ENCODE assay signal across 9 cellular contexts in the genomic region with DNA sequence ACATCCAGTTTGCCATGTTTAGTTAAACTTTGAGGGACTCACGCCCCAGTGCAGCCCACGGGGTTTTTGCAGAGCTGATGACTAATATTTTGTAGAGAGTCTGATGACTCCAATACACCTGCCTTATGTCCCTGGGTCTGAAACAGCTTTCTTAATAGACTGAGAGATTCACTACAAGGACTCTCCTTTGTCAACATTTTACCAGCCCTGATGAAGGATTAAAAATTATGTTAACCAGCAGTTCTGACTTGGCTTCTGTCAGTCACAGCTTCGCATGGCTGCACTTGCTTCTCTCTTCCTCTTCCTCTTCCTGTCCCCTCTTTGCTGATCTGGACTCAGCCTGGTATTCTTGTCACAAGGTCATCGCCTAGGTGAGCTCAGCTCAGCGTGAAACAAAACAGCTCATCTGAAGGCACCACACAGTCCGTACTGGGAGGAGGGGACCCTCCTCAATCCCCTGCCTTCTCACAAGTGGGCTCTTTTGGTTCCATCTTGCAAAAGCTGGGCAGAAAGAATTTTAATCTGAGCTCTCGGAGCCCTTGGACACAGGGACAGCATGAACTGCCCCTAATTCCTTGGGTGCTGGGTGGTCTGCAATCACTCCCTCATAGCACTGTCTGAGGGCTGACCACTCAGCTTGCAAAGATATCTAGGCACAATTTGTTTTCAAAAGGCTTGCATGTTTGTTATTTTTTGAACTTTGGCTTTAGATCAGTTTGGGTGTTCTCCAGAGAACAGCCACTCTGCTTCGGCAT. TPM values are rescaled to one million over a fixed set of nuclear protein-coding genes. Genes with fewer than 3 reads are reported as not detected.
DNase-seq lines count a peak whose midpoint lies in the region; ATAC-seq and TF ChIP-seq lines count a peak whose summit lies in the region.
"Had no signal": no experiment of that assay in that cellular context is flagged by ENCODE, and none has a peak within 500 bp of the region (broad histone marks: within the 10 kb centered on the region; RNA-seq: fewer than 3 reads in every experiment).

No MANE protein-coding gene starts in this region.

- no peak for DNase-seq in activated naive CD8-positive, alpha-beta T cell treated with anti-CD3 and anti-CD28 coated beads, Interleukin-2, amount 10 ng/mL, durations not matched to agents 7 days and 5 days
- DNase-seq in renal cortical epithelial cell (ENCODE audit: low read depth) (peak; percentile 69), AG08395 (ENCODE audit: low spot score) (no peak)
- no peak for DNase-seq in central memory CD4-positive, alpha-beta T cell

- H3K4me3 Mint-ChIP-seq in activated naive CD8-positive, alpha-beta T cell treated with anti-CD3 and anti-CD28 coated beads, Interleukin-2, amount 10 ng/mL, durations not matched to agents 7 days and 5 days: peak overlapping the region; percentile 43

- ATAC-seq in GM19467 (IDR thresholded peaks at IDR 0.05; ENCODE audit: unreplicated experiment) (peak; percentile 57), HG03521 (IDR thresholded peaks at IDR 0.05; ENCODE audit: unreplicated experiment) (peak; percentile 64), SK-N-SH treated with all-trans-retinoic acid at 6 μM for 48 hours (no peak)
- peak; percentile 68 for ATAC-seq in activated naive CD8-positive, alpha-beta T cell treated with anti-CD3 and anti-CD28 coated beads, Interleukin-2, amount 10 ng/mL, durations not matched to agents 7 days and 5 days (ENCODE audit: low read depth)

- peaks cover 6% of the 10 kb centered on the region for H3K9me3 Mint-ChIP-seq in activated naive CD8-positive, alpha-beta T cell treated with anti-CD3 and anti-CD28 coated beads, Interleukin-2, amount 10 ng/mL, durations not matched to agents 7 days and 5 days

- no peaks in the 10 kb centered on the region for H3K27me3 Mint-ChIP-seq in activated naive CD8-positive, alpha-beta T cell treated with anti-CD3 and anti-CD28 coated beads, Interleukin-2, amount 10 ng/mL, durations not matched to agents 7 days and 5 days

- peaks cover 52% of the 10 kb centered on the region for H3K4me1 Mint-ChIP-seq in activated naive CD8-positive, alpha-beta T cell treated with anti-CD3 and anti-CD28 coated beads, Interleukin-2, amount 10 ng/mL, durations not matched to agents 7 days and 5 days

- H3K4me3 ChIP-seq in GM08714 (ENCODE audit: low read length): peak overlapping the region; percentile 38; the same call in 1 of the 2 replicates

- H3K27ac Mint-ChIP-seq in activated naive CD8-positive, alpha-beta T cell treated with anti-CD3 and anti-CD28 coated beads, Interleukin-2, amount 10 ng/mL, durations not matched to agents 7 days and 5 days: peak overlapping the region; percentile 90

- POLR2A ChIA-PET in activated naive CD8-positive, alpha-beta T cell treated with anti-CD3 and anti-CD28 coated beads, Interleukin-2, amount 10 ng/mL, durations not matched to agents 7 days and 5 days (lab: Charles Lee): interaction anchor here (0.8 to 1.9 kb wide), 2 partner anchors 29 to 38 kb away, joined by 3 to 17 read pairs; a partner anchor contains a TSS

- peaks cover 3% of the 10 kb centered on the region for H3K36me3 Mint-ChIP-seq in activated naive CD8-positive, alpha-beta T cell treated with anti-CD3 and anti-CD28 coated beads, Interleukin-2, amount 10 ng/mL, durations not matched to agents 7 days and 5 days

TF ChIP-seq in SK-N-SH treated with all-trans-retinoic acid at 6 μM for 48 hours, 23 proteins besides CTCF, POLR2A, EP300 and RAD21:
- TF ChIP-seq TOX (CRISPR knock-in tag; IDR thresholded peaks at IDR 0.05; ENCODE audit: borderline replicate concordance) (no peak), SNAI2 (CRISPR knock-in tag; IDR thresholded peaks at IDR 0.05) (no peak), ZNF70 (CRISPR knock-in tag; IDR thresholded peaks at IDR 0.05) (no peak), ARNTL (CRISPR knock-in tag; IDR thresholded peaks at IDR 0.05; ENCODE audit: borderline replicate concordance, low read depth) (no peak), RARB (CRISPR knock-in tag; IDR thresholded peaks at IDR 0.05) (no peak), ZFP30 (CRISPR knock-in tag; IDR thresholded peaks at IDR 0.05) (no peak), ESRRG (CRISPR knock-in tag; IDR thresholded peaks at IDR 0.05) (no peak), GLIS3 (CRISPR knock-in tag; IDR thresholded peaks at IDR 0.05) (no peak), ZNF8 (CRISPR knock-in tag; IDR thresholded peaks at IDR 0.05) (no peak), TCF4 (CRISPR knock-in tag; IDR thresholded peaks at IDR 0.05; ENCODE audit: borderline replicate concordance) (no peak), ZC3H10 (CRISPR knock-in tag; IDR thresholded peaks at IDR 0.05) (no peak), ISL1 (CRISPR knock-in tag; IDR thresholded peaks at IDR 0.05) (no peak), PPARA (CRISPR knock-in tag; IDR thresholded peaks at IDR 0.05; ENCODE audit: borderline replicate concordance) (no peak), CSDC2 (CRISPR knock-in tag; IDR thresholded peaks at IDR 0.05) (no peak), ZFP3 (CRISPR knock-in tag; IDR thresholded peaks at IDR 0.05) (no peak), OSR1 (CRISPR knock-in tag; IDR thresholded peaks at IDR 0.05) (no peak)
- TF ChIP-seq, protein P1, sequence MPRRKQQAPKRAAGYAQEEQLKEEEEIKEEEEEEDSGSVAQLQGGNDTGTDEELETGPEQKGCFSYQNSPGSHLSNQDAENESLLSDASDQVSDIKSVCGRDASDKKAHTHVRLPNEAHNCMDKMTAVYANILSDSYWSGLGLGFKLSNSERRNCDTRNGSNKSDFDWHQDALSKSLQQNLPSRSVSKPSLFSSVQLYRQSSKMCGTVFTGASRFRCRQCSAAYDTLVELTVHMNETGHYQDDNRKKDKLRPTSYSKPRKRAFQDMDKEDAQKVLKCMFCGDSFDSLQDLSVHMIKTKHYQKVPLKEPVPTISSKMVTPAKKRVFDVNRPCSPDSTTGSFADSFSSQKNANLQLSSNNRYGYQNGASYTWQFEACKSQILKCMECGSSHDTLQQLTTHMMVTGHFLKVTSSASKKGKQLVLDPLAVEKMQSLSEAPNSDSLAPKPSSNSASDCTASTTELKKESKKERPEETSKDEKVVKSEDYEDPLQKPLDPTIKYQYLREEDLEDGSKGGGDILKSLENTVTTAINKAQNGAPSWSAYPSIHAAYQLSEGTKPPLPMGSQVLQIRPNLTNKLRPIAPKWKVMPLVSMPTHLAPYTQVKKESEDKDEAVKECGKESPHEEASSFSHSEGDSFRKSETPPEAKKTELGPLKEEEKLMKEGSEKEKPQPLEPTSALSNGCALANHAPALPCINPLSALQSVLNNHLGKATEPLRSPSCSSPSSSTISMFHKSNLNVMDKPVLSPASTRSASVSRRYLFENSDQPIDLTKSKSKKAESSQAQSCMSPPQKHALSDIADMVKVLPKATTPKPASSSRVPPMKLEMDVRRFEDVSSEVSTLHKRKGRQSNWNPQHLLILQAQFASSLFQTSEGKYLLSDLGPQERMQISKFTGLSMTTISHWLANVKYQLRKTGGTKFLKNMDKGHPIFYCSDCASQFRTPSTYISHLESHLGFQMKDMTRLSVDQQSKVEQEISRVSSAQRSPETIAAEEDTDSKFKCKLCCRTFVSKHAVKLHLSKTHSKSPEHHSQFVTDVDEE (CRISPR knock-in tag; IDR thresholded peaks at IDR 0.05): no peak
- TF ChIP-seq, protein P2, sequence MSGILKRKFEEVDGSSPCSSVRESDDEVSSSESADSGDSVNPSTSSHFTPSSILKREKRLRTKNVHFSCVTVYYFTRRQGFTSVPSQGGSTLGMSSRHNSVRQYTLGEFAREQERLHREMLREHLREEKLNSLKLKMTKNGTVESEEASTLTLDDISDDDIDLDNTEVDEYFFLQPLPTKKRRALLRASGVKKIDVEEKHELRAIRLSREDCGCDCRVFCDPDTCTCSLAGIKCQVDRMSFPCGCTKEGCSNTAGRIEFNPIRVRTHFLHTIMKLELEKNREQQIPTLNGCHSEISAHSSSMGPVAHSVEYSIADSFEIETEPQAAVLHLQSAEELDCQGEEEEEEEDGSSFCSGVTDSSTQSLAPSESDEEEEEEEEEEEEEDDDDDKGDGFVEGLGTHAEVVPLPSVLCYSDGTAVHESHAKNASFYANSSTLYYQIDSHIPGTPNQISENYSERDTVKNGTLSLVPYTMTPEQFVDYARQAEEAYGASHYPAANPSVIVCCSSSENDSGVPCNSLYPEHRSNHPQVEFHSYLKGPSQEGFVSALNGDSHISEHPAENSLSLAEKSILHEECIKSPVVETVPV (CRISPR knock-in tag; IDR thresholded peaks at IDR 0.05): no peak
- TF ChIP-seq, protein P3, sequence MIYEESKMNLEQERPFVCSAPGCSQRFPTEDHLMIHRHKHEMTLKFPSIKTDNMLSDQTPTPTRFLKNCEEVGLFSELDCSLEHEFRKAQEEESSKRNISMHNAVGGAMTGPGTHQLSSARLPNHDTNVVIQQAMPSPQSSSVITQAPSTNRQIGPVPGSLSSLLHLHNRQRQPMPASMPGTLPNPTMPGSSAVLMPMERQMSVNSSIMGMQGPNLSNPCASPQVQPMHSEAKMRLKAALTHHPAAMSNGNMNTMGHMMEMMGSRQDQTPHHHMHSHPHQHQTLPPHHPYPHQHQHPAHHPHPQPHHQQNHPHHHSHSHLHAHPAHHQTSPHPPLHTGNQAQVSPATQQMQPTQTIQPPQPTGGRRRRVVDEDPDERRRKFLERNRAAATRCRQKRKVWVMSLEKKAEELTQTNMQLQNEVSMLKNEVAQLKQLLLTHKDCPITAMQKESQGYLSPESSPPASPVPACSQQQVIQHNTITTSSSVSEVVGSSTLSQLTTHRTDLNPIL (CRISPR knock-in tag; IDR thresholded peaks at IDR 0.05; ENCODE audit: low read depth): no peak
- TF ChIP-seq, protein P4, sequence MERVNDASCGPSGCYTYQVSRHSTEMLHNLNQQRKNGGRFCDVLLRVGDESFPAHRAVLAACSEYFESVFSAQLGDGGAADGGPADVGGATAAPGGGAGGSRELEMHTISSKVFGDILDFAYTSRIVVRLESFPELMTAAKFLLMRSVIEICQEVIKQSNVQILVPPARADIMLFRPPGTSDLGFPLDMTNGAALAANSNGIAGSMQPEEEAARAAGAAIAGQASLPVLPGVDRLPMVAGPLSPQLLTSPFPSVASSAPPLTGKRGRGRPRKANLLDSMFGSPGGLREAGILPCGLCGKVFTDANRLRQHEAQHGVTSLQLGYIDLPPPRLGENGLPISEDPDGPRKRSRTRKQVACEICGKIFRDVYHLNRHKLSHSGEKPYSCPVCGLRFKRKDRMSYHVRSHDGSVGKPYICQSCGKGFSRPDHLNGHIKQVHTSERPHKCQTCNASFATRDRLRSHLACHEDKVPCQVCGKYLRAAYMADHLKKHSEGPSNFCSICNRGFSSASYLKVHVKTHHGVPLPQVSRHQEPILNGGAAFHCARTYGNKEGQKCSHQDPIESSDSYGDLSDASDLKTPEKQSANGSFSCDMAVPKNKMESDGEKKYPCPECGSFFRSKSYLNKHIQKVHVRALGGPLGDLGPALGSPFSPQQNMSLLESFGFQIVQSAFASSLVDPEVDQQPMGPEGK (CRISPR knock-in tag; IDR thresholded peaks at IDR 0.05; ENCODE audit: borderline replicate concordance): no peak
TF ChIP-seq in SK-N-SH treated with all-trans-retinoic acid at 6 μM for 48 hours: peak in this region for 0.

RNA-seq across cellular contexts. Expression of a gene that starts 38.1 kb away (rescaled TPM):
- 1 to 10 TPM; 1.9 to 2.1 TPM for total RNA-seq in activated naive CD8-positive, alpha-beta T cell treated with anti-CD3 and anti-CD28 coated beads, Interleukin-2, amount 10 ng/mL, durations not matched to agents 7 days and 5 days
- not detected in 2 replicates for total RNA-seq in renal cortical epithelial cell
- total RNA-seq: endothelial cell of umbilical vein had no signal
